Comparison of ENCODE assay signal across 8 cellular contexts in the genomic region with DNA sequence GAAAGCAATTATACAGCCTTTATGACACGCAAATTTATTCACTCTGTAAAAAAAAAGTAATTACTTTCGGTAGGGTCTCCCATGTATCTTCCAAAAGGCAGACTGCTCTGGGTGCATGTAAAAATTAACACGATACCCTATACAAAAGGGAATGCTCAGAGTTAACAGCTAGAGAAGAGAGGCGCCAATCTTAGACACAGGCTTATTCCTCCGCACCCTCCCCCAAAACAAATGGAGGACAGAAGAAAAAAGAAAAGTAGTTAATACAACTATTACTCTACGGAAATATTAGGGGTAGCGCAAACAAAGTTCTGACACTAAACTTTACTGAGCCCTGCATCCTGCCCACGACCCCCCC. TPM values are rescaled to one million over a fixed set of nuclear protein-coding genes. Genes with fewer than 3 reads are reported as not detected.
DNase-seq lines count a peak whose midpoint lies in the region; ATAC-seq lines count a peak whose summit lies in the region.

No MANE protein-coding gene starts in this region.

- peak overlapping the region; percentile 98 for H3K4me3 Mint-ChIP-seq in activated CD8-positive, alpha-beta T cell treated with anti-CD3 and anti-CD28 coated beads, Interleukin-2, amount 10 ng/mL, durations not matched to agents 7 days and 5 days

- peak overlapping the region; percentile 91 for H3K9ac ChIP-seq in iPS-15b (ENCODE audit: low read depth, low read length)

- H3K9me3 Mint-ChIP-seq in activated CD8-positive, alpha-beta T cell treated with anti-CD3 and anti-CD28 coated beads, Interleukin-2, amount 10 ng/mL, durations not matched to agents 7 days and 5 days (ENCODE audit: insufficient read depth), result no peaks in the 10 kb centered on the region

- CTCF ChIA-PET in activated CD8-positive, alpha-beta T cell treated with anti-CD3 and anti-CD28 coated beads, Interleukin-2, amount 10 ng/mL, durations not matched to agents 7 days and 5 days (lab: Charles Lee), result interaction anchor here (1.3 kb wide), 1 partner anchor 55 kb away, joined by 5 read pairs; no protein-coding TSS in a partner anchor

- H3K36me3 Mint-ChIP-seq in activated CD8-positive, alpha-beta T cell treated with anti-CD3 and anti-CD28 coated beads, Interleukin-2, amount 10 ng/mL, durations not matched to agents 7 days and 5 days (ENCODE audit: low read depth), result peaks cover 5% of the 10 kb centered on the region

- no peaks in the 10 kb centered on the region for H3K36me3 ChIP-seq in iPS-15b (ENCODE audit: control insufficient read depth, insufficient read depth, low read length)

- peak overlapping the region; percentile 99 for H3K27ac Mint-ChIP-seq in activated CD8-positive, alpha-beta T cell treated with anti-CD3 and anti-CD28 coated beads, Interleukin-2, amount 10 ng/mL, durations not matched to agents 7 days and 5 days

- H3K4me1 ChIP-seq in iPS-15b (ENCODE audit: control insufficient read depth, insufficient read depth, low read length), result peaks cover 4% of the 10 kb centered on the region

- H3K9me3 ChIP-seq in iPS-15b (ENCODE audit: control insufficient read depth, insufficient read depth, low read length), result no peaks in the 10 kb centered on the region

- ATAC-seq in GM18511 (IDR thresholded peaks at IDR 0.05; ENCODE audit: unreplicated experiment), result peak; percentile 36
- ATAC-seq in HG02870 (IDR thresholded peaks at IDR 0.05; ENCODE audit: unreplicated experiment), result peak; percentile 19
- ATAC-seq in activated CD8-positive, alpha-beta T cell treated with anti-CD3 and anti-CD28 coated beads, Interleukin-2, amount 10 ng/mL, durations not matched to agents 7 days and 5 days, result no peak
- ATAC-seq in stimulated activated naive CD8-positive, alpha-beta T cell treated with anti-CD3 and anti-CD28 coated beads, Interleukin-15, Interleukin-2, amounts not matched to agents 100 U/mL and 50 U/mL, for 24 hours, result peak; percentile 29

- peaks cover 16% of the 10 kb centered on the region for H3K4me1 Mint-ChIP-seq in activated CD8-positive, alpha-beta T cell treated with anti-CD3 and anti-CD28 coated beads, Interleukin-2, amount 10 ng/mL, durations not matched to agents 7 days and 5 days (ENCODE audit: low read depth)

- no peak for DNase-seq in activated CD8-positive, alpha-beta T cell treated with anti-CD3 and anti-CD28 coated beads, Interleukin-2, amount 10 ng/mL, durations not matched to agents 7 days and 5 days
- no peak for DNase-seq in stimulated activated naive CD8-positive, alpha-beta T cell treated with anti-CD3 and anti-CD28 coated beads, Interleukin-15, Interleukin-2, amounts not matched to agents 100 U/mL and 50 U/mL, for 24 hours
- DNase-seq in iPS-NIHi7 (ENCODE audit: extremely low spot score) (no peak), GM03348 (ENCODE audit: low spot score) (no peak), OCI-M2 (lab: John Stamatoyannopoulos, UW; ENCODE audit: unreplicated experiment) (no peak)

- H3K27me3 Mint-ChIP-seq in activated CD8-positive, alpha-beta T cell treated with anti-CD3 and anti-CD28 coated beads, Interleukin-2, amount 10 ng/mL, durations not matched to agents 7 days and 5 days (ENCODE audit: low read depth), result no peaks in the 10 kb centered on the region

- POLR2A ChIA-PET in activated CD8-positive, alpha-beta T cell treated with anti-CD3 and anti-CD28 coated beads, Interleukin-2, amount 10 ng/mL, durations not matched to agents 7 days and 5 days (lab: Charles Lee), result no interaction called here

- H3K4me3 ChIP-seq in iPS-15b (ENCODE audit: low read depth, low read length), result peak overlapping the region; percentile 94

- H3K27me3 ChIP-seq in iPS-15b (ENCODE audit: control insufficient read depth, insufficient read depth, low read length), result no peaks in the 10 kb centered on the region

RNA-seq across cellular contexts. Expression of a gene that starts 0.4 kb away (rescaled TPM):
- 10 to 100 TPM; 14.3 to 15.8 TPM for total RNA-seq in activated CD8-positive, alpha-beta T cell treated with anti-CD3 and anti-CD28 coated beads, Interleukin-2, amount 10 ng/mL, durations not matched to agents 7 days and 5 days

RNA-seq across cellular contexts. Expression of a gene that starts 41.7 kb away (rescaled TPM):
- total RNA-seq in activated CD8-positive, alpha-beta T cell treated with anti-CD3 and anti-CD28 coated beads, Interleukin-2, amount 10 ng/mL, durations not matched to agents 7 days and 5 days, result not detected
